In the genomic region with DNA sequence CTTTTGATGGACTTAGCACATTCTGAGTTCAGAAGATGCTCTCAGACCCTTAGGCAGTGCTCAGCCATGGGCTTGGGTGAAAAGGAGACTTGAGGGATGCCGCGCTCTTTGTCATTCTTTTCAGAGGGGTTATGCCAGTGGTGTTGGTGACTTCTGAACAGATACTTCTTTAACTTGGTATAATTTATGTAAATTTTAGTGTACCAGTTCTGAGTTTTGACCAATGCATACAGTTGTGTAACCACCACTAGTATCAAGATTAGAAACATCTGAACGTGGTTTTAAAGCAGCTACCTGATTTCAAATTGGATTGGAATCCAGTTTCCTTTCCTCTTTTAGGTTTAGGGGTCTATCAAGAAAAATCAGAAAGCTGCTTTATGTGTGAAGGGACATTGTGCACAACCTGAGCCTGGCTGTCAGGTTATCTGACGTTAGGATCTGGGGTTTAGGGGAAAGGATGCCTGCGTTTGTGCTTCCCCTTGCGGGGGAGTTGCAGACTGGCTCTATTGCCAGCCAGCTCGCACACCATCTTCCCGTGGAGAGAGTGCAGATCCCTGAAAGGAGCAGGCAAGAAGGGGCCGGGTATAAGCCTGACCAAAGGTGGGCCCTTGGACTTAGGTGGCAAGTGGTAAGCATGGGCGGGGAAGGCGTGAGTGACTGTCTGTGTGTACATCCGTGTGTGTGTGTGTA, we compare ENCODE assay signal across 15 cellular contexts. TPM values are rescaled to one million over a fixed set of nuclear protein-coding genes. Genes with fewer than 3 reads are reported as not detected.
A peak's percentile ranks its signal among the peaks of the same experiment; 100 is the strongest.
DNase-seq lines count a peak whose midpoint lies in the region; ATAC-seq and TF ChIP-seq lines count a peak whose summit lies in the region.
"Had no signal": no experiment of that assay in that cellular context is flagged by ENCODE, and none has a peak within 500 bp of the region (broad histone marks: within the 10 kb centered on the region; RNA-seq: fewer than 3 reads in every experiment).

No MANE protein-coding gene starts in this region.

- DNase-seq in CD4-positive, alpha-beta memory T cell, result no peak
- DNase-seq in NB4 (ENCODE audit: low read depth) (peak; percentile 50), endodermal cell (peak; percentile 42), esophagus muscularis mucosa (ENCODE audit: extremely low spot score) (no peak), foreskin fibroblast (no peak), dedifferentiated amniotic fluid mesenchymal stem cell (ENCODE audit: extremely low spot score) (no peak)
- DNase-seq: activated CD4-positive, alpha-beta T cell treated with anti-CD3 and anti-CD28 coated beads, Interleukin-2, amount 10 ng/mL, durations not matched to agents 7 days and 5 days; cerebellar nuclear complex; KG1; NCI-H2107; stimulated activated CD4-positive, alpha-beta T cell treated with anti-CD3 and anti-CD28 coated beads, Interleukin-2, amount 100 ng/mL, for 24 hours; stimulated activated naive CD4-positive, alpha-beta T cell treated with Interleukin-2 at 50 U/mL for 16 hours had no signal

- intact Hi-C loops in CD4-positive, alpha-beta memory T cell (cut with micrococcal nuclease), result no loop called here
- intact Hi-C loops in esophagus muscularis mucosa (cut with DNase I), result no loop called here

- peaks cover 24 to 54% (median 41%) of the 10 kb centered on the region in 4 donors for H3K4me1 Mint-ChIP-seq in CD4-positive, alpha-beta memory T cell
- peaks cover 42% of the 10 kb centered on the region for H3K4me1 Mint-ChIP-seq in endodermal cell

- H3K27me3 Mint-ChIP-seq in CD4-positive, alpha-beta memory T cell, result no peaks in the 10 kb centered on the region
- H3K27me3 Mint-ChIP-seq in endodermal cell (ENCODE audit: insufficient read depth), result no peaks in the 10 kb centered on the region
- H3K27me3 Mint-ChIP-seq: activated CD4-positive, alpha-beta T cell treated with anti-CD3 and anti-CD28 coated beads, Interleukin-2, amount 10 ng/mL, durations not matched to agents 7 days and 5 days had no signal

- H3K4me3 ChIP-seq in CD4-positive, alpha-beta memory T cell (ENCODE audit: low read length in 2 of 2), result no peak overlapping the region
- no peak overlapping the region for H3K4me3 ChIP-seq in NB4 (ENCODE audit: low read depth, low read length)
- H3K4me3 ChIP-seq in endodermal cell (ENCODE audit: low read length), result no peak overlapping the region
- H3K4me3 ChIP-seq in esophagus muscularis mucosa, result no peak overlapping the region
- no peak overlapping the region for H3K4me3 ChIP-seq in foreskin fibroblast (ENCODE audit: low read depth in 1 of 2, low read length in 2 of 2)
- H3K4me3 ChIP-seq: BLaER1 had no signal

- H3K36me3 Mint-ChIP-seq in CD4-positive, alpha-beta memory T cell, result no peaks in the 10 kb centered on the region
- H3K36me3 Mint-ChIP-seq in endodermal cell (ENCODE audit: low read depth), result peaks cover 35% of the 10 kb centered on the region

- H3K9me3 ChIP-seq in CD4-positive, alpha-beta memory T cell (ENCODE audit: control insufficient read depth in 1 of 2, low read length in 2 of 2), result no peaks in the 10 kb centered on the region
- H3K9me3 ChIP-seq in endodermal cell (ENCODE audit: control insufficient read depth, low read length), result no peaks in the 10 kb centered on the region
- no peaks in the 10 kb centered on the region for H3K9me3 ChIP-seq in esophagus muscularis mucosa
- H3K9me3 ChIP-seq: BLaER1 had no signal

- H3K27ac Mint-ChIP-seq in CD4-positive, alpha-beta memory T cell, result peak overlapping the region in 4 of 7 donors; percentile 0 to 81 (median 70)
- peak overlapping the region; percentile 70 for H3K27ac Mint-ChIP-seq in endodermal cell
- H3K27ac Mint-ChIP-seq: activated CD4-positive, alpha-beta T cell treated with anti-CD3 and anti-CD28 coated beads, Interleukin-2, amount 10 ng/mL, durations not matched to agents 7 days and 5 days had no signal

- H3K27me3 ChIP-seq in CD4-positive, alpha-beta memory T cell (ENCODE audit: insufficient read depth, low read length), result no peaks in the 10 kb centered on the region
- H3K27me3 ChIP-seq in endodermal cell (ENCODE audit: control insufficient read depth, insufficient read depth, low read length, poor library complexity, severe bottlenecking) (no peaks in the 10 kb centered on the region), esophagus muscularis mucosa (no peaks in the 10 kb centered on the region)
- H3K27me3 ChIP-seq: BLaER1 had no signal

- no peaks in the 10 kb centered on the region for H3K36me3 ChIP-seq in CD4-positive, alpha-beta memory T cell (ENCODE audit: insufficient read depth, low read length)
- H3K36me3 ChIP-seq in endodermal cell (ENCODE audit: control insufficient read depth, insufficient read depth, low read length), result no peaks in the 10 kb centered on the region
- no peaks in the 10 kb centered on the region for H3K36me3 ChIP-seq in esophagus muscularis mucosa

- H3K4me1 ChIP-seq in CD4-positive, alpha-beta memory T cell (ENCODE audit: insufficient read depth, low read length), result peaks cover 30% of the 10 kb centered on the region
- H3K4me1 ChIP-seq in endodermal cell (ENCODE audit: control insufficient read depth, insufficient read depth, low read length) (no peaks in the 10 kb centered on the region), esophagus muscularis mucosa (peaks cover 3 to 59% (median 39%) of the 10 kb centered on the region in 4 donors)
- H3K4me1 ChIP-seq: BLaER1 had no signal

- TF ChIP-seq POLR2A in NB4 (IDR thresholded peaks at IDR 0.05; ENCODE audit: extremely low read depth, insufficient read length) (no peak), esophagus muscularis mucosa (IDR thresholded peaks at IDR 0.05; ENCODE audit: low read depth) (no peak)

- POLR2A ChIA-PET in CD4-positive, alpha-beta memory T cell (lab: Charles Lee; ENCODE audit: partially characterized antibody), result no interaction called here

- no peak for TF ChIP-seq EP300 in esophagus muscularis mucosa (IDR thresholded peaks at IDR 0.05)

- 75 to 76% methylated on average over 2 to 12 of the region's 12 CpGs for WGBS in endodermal cell (ENCODE audit: insufficient coverage in 1 of 2, insufficient read length in 1 of 2), 2 experiments
- 81% methylated on average over 12 of the region's 12 CpGs for WGBS in esophagus muscularis mucosa

- H3K9me3 Mint-ChIP-seq in CD4-positive, alpha-beta memory T cell, result no peaks in the 10 kb centered on the region
- H3K9me3 Mint-ChIP-seq in endodermal cell, result no peaks in the 10 kb centered on the region
- H3K9me3 Mint-ChIP-seq: activated CD4-positive, alpha-beta T cell treated with anti-CD3 and anti-CD28 coated beads, Interleukin-2, amount 10 ng/mL, durations not matched to agents 7 days and 5 days had no signal

- H3K27ac ChIP-seq in CD4-positive, alpha-beta memory T cell (ENCODE audit: low read depth, low read length), result no peak overlapping the region
- no peak overlapping the region for H3K27ac ChIP-seq in endodermal cell (ENCODE audit: low read depth, low read length)
- H3K27ac ChIP-seq in esophagus muscularis mucosa (replicated peaks in 1 of 4), result no peak overlapping the region
- H3K27ac ChIP-seq: BLaER1 had no signal

- TF ChIP-seq CTCF in NB4 (IDR thresholded peaks at IDR 0.05; ENCODE audit: low read depth, low read length) (no peak), endodermal cell (conservative IDR thresholded peaks at IDR 0.05) (no peak), esophagus muscularis mucosa (IDR thresholded peaks at IDR 0.05) (no peak), foreskin fibroblast (IDR thresholded peaks at IDR 0.05; ENCODE audit: low read depth, low read length) (no peak)

- ATAC-seq in GM18909 (IDR thresholded peaks at IDR 0.05; ENCODE audit: poor library complexity, unreplicated experiment), result peak; percentile 40
- ATAC-seq in HG03520 (IDR thresholded peaks at IDR 0.05; ENCODE audit: unreplicated experiment), result no peak

- H3K9ac ChIP-seq in endodermal cell (ENCODE audit: extremely low read depth, low read length, poor library complexity, severe bottlenecking), result no peak overlapping the region
- H3K9ac ChIP-seq: BLaER1 had no signal

- CTCF ChIA-PET in CD4-positive, alpha-beta memory T cell (lab: Charles Lee; ENCODE audit: partially characterized antibody), result no interaction called here

- H3K4me3 Mint-ChIP-seq in CD4-positive, alpha-beta memory T cell, result peak overlapping the region in 4 of 8 donors; percentile 24 to 75 (median 43)
- no peak overlapping the region for H3K4me3 Mint-ChIP-seq in endodermal cell
- H3K4me3 Mint-ChIP-seq: activated CD4-positive, alpha-beta T cell treated with anti-CD3 and anti-CD28 coated beads, Interleukin-2, amount 10 ng/mL, durations not matched to agents 7 days and 5 days had no signal

RNA-seq across cellular contexts. Expression of a gene that starts 19.0 kb away (rescaled TPM):
- 10 to 100 TPM; 28.0 to 29.7 TPM for total RNA-seq in CD4-positive, alpha-beta memory T cell
- polyA plus RNA-seq in CD4-positive, alpha-beta memory T cell, result 10 to 100 TPM; 49.9 to 74.7 TPM
- total RNA-seq in endodermal cell (100 to 1,000 TPM; 163 to 312 TPM), esophagus muscularis mucosa (10 to 100 TPM; 56.3 to 79.7 (median 65.6) TPM)
- 119 TPM for polyA plus RNA-seq in endodermal cell (2013, experiment 1 of 2)
- 104 TPM for polyA plus RNA-seq in endodermal cell (2013, experiment 2 of 2)

Comparison
In these comparisons a context has a peak if more than half of its experiments do, and no peak if none do; other contexts are left out.
1. DNase-seq: peak in NB4 (single experiment) and endodermal cell (single experiment); none in CD4-positive, alpha-beta memory T cell (0 of 5), esophagus muscularis mucosa (single experiment), foreskin fibroblast (0 of 2) and dedifferentiated amniotic fluid mesenchymal stem cell (single experiment).